Comparison of ENCODE assay signal across 8 cellular contexts in the genomic region with DNA sequence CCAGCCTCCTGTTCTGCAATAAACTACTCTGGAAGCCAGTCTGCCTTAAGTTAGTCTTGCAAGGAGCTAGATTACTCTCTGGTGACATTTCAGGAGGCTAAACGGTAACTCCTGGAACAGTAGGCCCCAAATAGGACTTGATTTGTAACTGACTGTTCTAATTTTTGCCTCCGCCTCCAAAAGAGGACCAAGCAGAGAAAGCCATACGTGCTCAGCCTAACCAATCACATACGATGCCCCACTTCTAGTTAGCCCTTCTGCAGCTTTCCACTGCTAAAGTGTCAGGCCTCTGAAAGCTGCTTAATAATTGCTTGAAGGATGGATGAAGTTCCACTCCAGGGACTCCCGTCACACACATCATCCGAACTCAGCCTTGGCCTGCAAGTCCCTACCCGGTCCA. TPM values are rescaled to one million over a fixed set of nuclear protein-coding genes. Genes with fewer than 3 reads are reported as not detected.
DNase-seq lines count a peak whose midpoint lies in the region; ATAC-seq and TF ChIP-seq lines count a peak whose summit lies in the region.

No MANE protein-coding gene starts in this region.

- H3K27ac ChIP-seq in RWPE1 (peak overlapping the region; percentile 84), epithelial cell of prostate (peak overlapping the region; percentile 83), neural progenitor cell (no peak overlapping the region)

- peaks cover 12% of the 10 kb centered on the region for H3K4me1 Mint-ChIP-seq in neural progenitor cell

- peak overlapping the region; percentile 92 for H3K9ac ChIP-seq in neural progenitor cell

- peak overlapping the region; percentile 72 for H3K27ac Mint-ChIP-seq in neural progenitor cell

- no peaks in the 10 kb centered on the region for H3K4me1 ChIP-seq in neural progenitor cell

- H3K79me2 ChIP-seq in neural progenitor cell (ENCODE audit: low read depth), result peaks cover 34% of the 10 kb centered on the region

- peak overlapping the region; percentile 90 for H3K4me3 Mint-ChIP-seq in neural progenitor cell

- H3K4me3 ChIP-seq in neural progenitor cell, result peak overlapping the region; percentile 95

- POLR2A ChIA-PET in RWPE1 (lab: Yijun Ruan, JAX; ENCODE audit: low non-redundant PET), result no interaction called here

- peaks cover 7% of the 10 kb centered on the region for H3K36me3 Mint-ChIP-seq in neural progenitor cell

- TF ChIP-seq CTCF in GM13977 (IDR thresholded peaks at IDR 0.05; ENCODE audit: extremely low read depth, insufficient read depth, missing control alignments) (no peak), RWPE1 (conservative IDR thresholded peaks at IDR 0.05; ENCODE audit: low read depth) (no peak), neural progenitor cell (IDR thresholded peaks at IDR 0.05) (no peak)

- in situ Hi-C loops in GM13977 (cut with MboI; ENCODE audit: low pct_unique_long_range_greater_than_20kb, low sequenced_read_pairs, unreplicated experiment), result no loop called here

- no peaks in the 10 kb centered on the region for H3K36me3 ChIP-seq in neural progenitor cell

- no peak for ATAC-seq in GM18858 (IDR thresholded peaks at IDR 0.05; ENCODE audit: unreplicated experiment)

- peak overlapping the region; percentile 77 for H2AFZ ChIP-seq in neural progenitor cell (replicated peaks)

- peak overlapping the region; percentile 86 for H3K4me2 ChIP-seq in neural progenitor cell

- H3K9me3 ChIP-seq in neural progenitor cell (ENCODE audit: low read depth), result no peaks in the 10 kb centered on the region

- no peaks in the 10 kb centered on the region for H4K20me1 ChIP-seq in neural progenitor cell (ENCODE audit: low read depth)

- no peaks in the 10 kb centered on the region for H3K9me3 Mint-ChIP-seq in neural progenitor cell

- peak; percentile 22 for DNase-seq in GM13977 (ENCODE audit: low spot score)
- DNase-seq in RWPE1 (ENCODE audit: low spot score), result no peak
- no peak for DNase-seq in epithelial cell of prostate (ENCODE audit: low read depth, low spot score)
- no peak for DNase-seq in neural progenitor cell (ENCODE audit: low spot score)
- no peak for DNase-seq in AG08396 (ENCODE audit: low spot score)
- no peak for DNase-seq in stimulated activated CD4-positive, alpha-beta T cell treated with anti-CD3 and anti-CD28 coated beads, Interleukin-15, amount 100 ng/mL, for 24 hours
- DNase-seq in GOT3 (lab: John Stamatoyannopoulos, UW), result no peak

- no peaks in the 10 kb centered on the region for H3K27me3 ChIP-seq in neural progenitor cell

- H3F3A ChIP-seq in neural progenitor cell (ENCODE audit: low read depth), result peaks cover 5% of the 10 kb centered on the region

- H3K27me3 Mint-ChIP-seq in neural progenitor cell (ENCODE audit: insufficient read depth, low read depth), result no peaks in the 10 kb centered on the region

- CTCF ChIA-PET in RWPE1 (lab: Yijun Ruan, JAX), result interaction anchor here (0.5 to 0.8 kb wide), 2 partner anchors 9 to 18 kb away, joined by 3 read pairs; no protein-coding TSS in a partner anchor

RNA-seq across cellular contexts. Expression of a gene that starts 0.7 kb away (rescaled TPM):
- 12.0 and 12.6 TPM in 2 replicates for total RNA-seq in neural progenitor cell (ENCODE audit: low replicate concordance)

RNA-seq across cellular contexts. Expression of a gene that starts 10.4 kb away (rescaled TPM):
- 3.3 and 8.8 TPM in 2 replicates for total RNA-seq in neural progenitor cell (ENCODE audit: low replicate concordance)

RNA-seq across cellular contexts. Expression of a gene that starts 39.1 kb away (rescaled TPM):
- total RNA-seq in neural progenitor cell (ENCODE audit: low replicate concordance), result 47.5 and 52.7 TPM in 2 replicates

RNA-seq across cellular contexts. Expression of a gene that starts 49.9 kb away (rescaled TPM):
- total RNA-seq in neural progenitor cell (ENCODE audit: low replicate concordance), result 26.9 and 36.2 TPM in 2 replicates
